17 cellular contexts compared by ENCODE assay signal in genomic region chr18:79912994-79913831, GRCh38. TPM values are rescaled to one million over a fixed set of nuclear protein-coding genes. Genes with fewer than 3 reads are reported as not detected.
DNase-seq lines count a peak whose midpoint lies in the region; ATAC-seq and TF ChIP-seq lines count a peak whose summit lies in the region.
"Had no signal": no experiment of that assay in that cellular context is flagged by ENCODE, and none has a peak within 500 bp of the region (broad histone marks: within the 10 kb centered on the region; RNA-seq: fewer than 3 reads in every experiment).

No MANE protein-coding gene starts in this region.

- H3K9me3 ChIP-seq in upper lobe of right lung: no peaks in the 10 kb centered on the region

- H3K27me3 ChIP-seq in upper lobe of right lung: no peaks in the 10 kb centered on the region

- H3K27me3 Mint-ChIP-seq in stimulated activated naive CD8-positive, alpha-beta T cell treated with anti-CD3 and anti-CD28 coated beads, Interleukin-15, Interleukin-2, amounts not matched to agents 100 ng/mL and 50 ng/mL, for 24 hours: no peaks in the 10 kb centered on the region
- H3K27me3 Mint-ChIP-seq in chondrocyte (ENCODE audit: low read depth): no peaks in the 10 kb centered on the region
- H3K27me3 Mint-ChIP-seq: dendritic cell treated with granulocyte-macrophage colony-stimulating factor and Interleukin-4, amounts not matched to agents 40 ng/mL and 50 ng/mL, for 4 days had no signal

- no peak overlapping the region for H3K27ac ChIP-seq in upper lobe of right lung

- H3K36me3 Mint-ChIP-seq in stimulated activated naive CD8-positive, alpha-beta T cell treated with anti-CD3 and anti-CD28 coated beads, Interleukin-15, Interleukin-2, amounts not matched to agents 100 ng/mL and 50 ng/mL, for 24 hours (ENCODE audit: low read depth): peaks cover 48% of the 10 kb centered on the region
- H3K36me3 Mint-ChIP-seq in chondrocyte (ENCODE audit: low read depth): peaks cover 24% of the 10 kb centered on the region

- H3K4me3 Mint-ChIP-seq in stimulated activated naive CD8-positive, alpha-beta T cell treated with anti-CD3 and anti-CD28 coated beads, Interleukin-15, Interleukin-2, amounts not matched to agents 100 ng/mL and 50 ng/mL, for 24 hours: no peak overlapping the region
- no peak overlapping the region for H3K4me3 Mint-ChIP-seq in chondrocyte (ENCODE audit: unreplicated experiment)
- H3K4me3 Mint-ChIP-seq: dendritic cell treated with granulocyte-macrophage colony-stimulating factor and Interleukin-4, amounts not matched to agents 40 ng/mL and 50 ng/mL, for 4 days had no signal

- intact Hi-C loops in upper lobe of right lung (cut with DNase I): no loop called here

- H3K36me3 ChIP-seq in upper lobe of right lung: peaks cover 7% of the 10 kb centered on the region

- no peak overlapping the region for H3K4me3 ChIP-seq in upper lobe of right lung

- TF ChIP-seq CTCF in chondrocyte (IDR thresholded peaks at IDR 0.05): no peak
- TF ChIP-seq CTCF in upper lobe of right lung (IDR thresholded peaks at IDR 0.05): no peak

- no peaks in the 10 kb centered on the region for H3K4me1 ChIP-seq in upper lobe of right lung

- H3K27ac Mint-ChIP-seq in stimulated activated naive CD8-positive, alpha-beta T cell treated with anti-CD3 and anti-CD28 coated beads, Interleukin-15, Interleukin-2, amounts not matched to agents 100 ng/mL and 50 ng/mL, for 24 hours: peak overlapping the region; percentile 26
- no peak overlapping the region for H3K27ac Mint-ChIP-seq in chondrocyte (ENCODE audit: unreplicated experiment)
- H3K27ac Mint-ChIP-seq: dendritic cell treated with granulocyte-macrophage colony-stimulating factor and Interleukin-4, amounts not matched to agents 40 ng/mL and 50 ng/mL, for 4 days had no signal

- no peak for ATAC-seq in stimulated activated naive CD8-positive, alpha-beta T cell treated with anti-CD3 and anti-CD28 coated beads, Interleukin-15, Interleukin-2, amounts not matched to agents 100 U/mL and 50 U/mL, for 24 hours
- ATAC-seq in upper lobe of right lung (no peak), HG02970 (IDR thresholded peaks at IDR 0.05; ENCODE audit: low FRiP score, unreplicated experiment) (no peak)

- DNase-seq in stimulated activated naive CD8-positive, alpha-beta T cell treated with anti-CD3 and anti-CD28 coated beads, Interleukin-15, Interleukin-2, amounts not matched to agents 100 U/mL and 50 U/mL, for 24 hours: no peak
- DNase-seq in chondrocyte (ENCODE audit: low spot score): peak; percentile 87
- DNase-seq in mucosa of gallbladder (ENCODE audit: low spot score): peak; percentile 6
- DNase-seq in upper lobe of right lung: peak; percentile 56
- DNase-seq in NCI-H1694 (lab: John Stamatoyannopoulos, UW): no peak
- DNase-seq in NK-92 (lab: John Stamatoyannopoulos, UW; ENCODE audit: unreplicated experiment): no peak
- DNase-seq: AML-193; DND-41; KBM-7; NCI-H1436; NCI-H526; retina; RPMI8226; stimulated activated CD4-positive, alpha-beta T cell treated with anti-CD3 and anti-CD28 coated beads, Interleukin-2, amount 100 ng/mL, for 48 hours had no signal

- H3K4me1 Mint-ChIP-seq in stimulated activated naive CD8-positive, alpha-beta T cell treated with anti-CD3 and anti-CD28 coated beads, Interleukin-15, Interleukin-2, amounts not matched to agents 100 ng/mL and 50 ng/mL, for 24 hours (ENCODE audit: low read depth): peaks cover 33% of the 10 kb centered on the region
- peaks cover 4% of the 10 kb centered on the region for H3K4me1 Mint-ChIP-seq in chondrocyte (ENCODE audit: low read depth)

- H3K9me3 Mint-ChIP-seq in stimulated activated naive CD8-positive, alpha-beta T cell treated with anti-CD3 and anti-CD28 coated beads, Interleukin-15, Interleukin-2, amounts not matched to agents 100 ng/mL and 50 ng/mL, for 24 hours: no peaks in the 10 kb centered on the region
- H3K9me3 Mint-ChIP-seq in chondrocyte (ENCODE audit: low read depth): peaks cover 3% of the 10 kb centered on the region

RNA-seq across cellular contexts. Expression of gene SLC66A2, which starts 38.2 kb away (rescaled TPM):
- total RNA-seq in chondrocyte (27.6 to 32.1 TPM (median 29.1 TPM) in 3 replicates), mucosa of gallbladder (61.3 TPM), upper lobe of right lung (59.5 TPM)

RNA-seq across cellular contexts. Expression of gene HSBP1L1, which starts 51.2 kb away (rescaled TPM):
- total RNA-seq in chondrocyte: 0.99 to 5.4 TPM (median 5.1 TPM) in 3 replicates
- 21.4 TPM for total RNA-seq in mucosa of gallbladder
- total RNA-seq in upper lobe of right lung: 48.7 TPM

Comparison
In these comparisons a context has a peak if more than half of its experiments do, and no peak if none do; other contexts are left out.
1. DNase-seq: peak in chondrocyte (single experiment), mucosa of gallbladder (single experiment) and upper lobe of right lung (single experiment); none in stimulated activated naive CD8-positive, alpha-beta T cell treated with anti-CD3 and anti-CD28 coated beads, Interleukin-15, Interleukin-2, amounts not matched to agents 100 U/mL and 50 U/mL, for 24 hours (single experiment), NCI-H1694 (single experiment) and NK-92 (single experiment).